ENCODE assay signal across 1 cellular context in the genomic region with DNA sequence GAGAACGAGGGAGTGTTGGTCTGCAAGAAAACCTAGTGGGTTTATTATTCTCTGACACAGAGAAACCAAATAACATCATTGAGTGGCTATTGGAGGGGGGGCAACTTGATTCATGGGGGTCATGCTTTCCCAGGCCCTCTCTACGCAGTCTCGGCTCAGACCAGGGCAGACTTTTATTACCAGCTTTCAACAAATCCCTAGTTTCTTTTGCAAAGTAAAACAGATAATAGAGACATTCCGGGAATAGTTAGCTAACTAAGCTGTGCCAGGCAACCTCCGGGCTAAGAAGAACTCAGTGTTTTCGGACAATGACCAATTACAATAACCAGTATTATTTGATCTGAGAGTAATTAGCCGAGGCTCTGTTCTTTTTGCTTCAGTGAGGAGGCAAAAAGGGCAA.
TF ChIP-seq lines count a peak whose summit lies in the region.

No MANE protein-coding gene starts in this region.

TF ChIP-seq in WTC11, 78 proteins besides CTCF, POLR2A, EP300 and RAD21 (continued from another document):
- TF ChIP-seq, protein P1, sequence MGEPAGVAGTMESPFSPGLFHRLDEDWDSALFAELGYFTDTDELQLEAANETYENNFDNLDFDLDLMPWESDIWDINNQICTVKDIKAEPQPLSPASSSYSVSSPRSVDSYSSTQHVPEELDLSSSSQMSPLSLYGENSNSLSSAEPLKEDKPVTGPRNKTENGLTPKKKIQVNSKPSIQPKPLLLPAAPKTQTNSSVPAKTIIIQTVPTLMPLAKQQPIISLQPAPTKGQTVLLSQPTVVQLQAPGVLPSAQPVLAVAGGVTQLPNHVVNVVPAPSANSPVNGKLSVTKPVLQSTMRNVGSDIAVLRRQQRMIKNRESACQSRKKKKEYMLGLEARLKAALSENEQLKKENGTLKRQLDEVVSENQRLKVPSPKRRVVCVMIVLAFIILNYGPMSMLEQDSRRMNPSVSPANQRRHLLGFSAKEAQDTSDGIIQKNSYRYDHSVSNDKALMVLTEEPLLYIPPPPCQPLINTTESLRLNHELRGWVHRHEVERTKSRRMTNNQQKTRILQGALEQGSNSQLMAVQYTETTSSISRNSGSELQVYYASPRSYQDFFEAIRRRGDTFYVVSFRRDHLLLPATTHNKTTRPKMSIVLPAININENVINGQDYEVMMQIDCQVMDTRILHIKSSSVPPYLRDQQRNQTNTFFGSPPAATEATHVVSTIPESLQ (CRISPR knock-in tag; IDR thresholded peaks at IDR 0.05) = no peak
- TF ChIP-seq, protein P2, sequence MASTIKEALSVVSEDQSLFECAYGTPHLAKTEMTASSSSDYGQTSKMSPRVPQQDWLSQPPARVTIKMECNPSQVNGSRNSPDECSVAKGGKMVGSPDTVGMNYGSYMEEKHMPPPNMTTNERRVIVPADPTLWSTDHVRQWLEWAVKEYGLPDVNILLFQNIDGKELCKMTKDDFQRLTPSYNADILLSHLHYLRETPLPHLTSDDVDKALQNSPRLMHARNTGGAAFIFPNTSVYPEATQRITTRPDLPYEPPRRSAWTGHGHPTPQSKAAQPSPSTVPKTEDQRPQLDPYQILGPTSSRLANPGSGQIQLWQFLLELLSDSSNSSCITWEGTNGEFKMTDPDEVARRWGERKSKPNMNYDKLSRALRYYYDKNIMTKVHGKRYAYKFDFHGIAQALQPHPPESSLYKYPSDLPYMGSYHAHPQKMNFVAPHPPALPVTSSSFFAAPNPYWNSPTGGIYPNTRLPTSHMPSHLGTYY (CRISPR knock-in tag; IDR thresholded peaks at IDR 0.05) = no peak
